Comparison of ENCODE assay signal across 8 cellular contexts in the genomic region with DNA sequence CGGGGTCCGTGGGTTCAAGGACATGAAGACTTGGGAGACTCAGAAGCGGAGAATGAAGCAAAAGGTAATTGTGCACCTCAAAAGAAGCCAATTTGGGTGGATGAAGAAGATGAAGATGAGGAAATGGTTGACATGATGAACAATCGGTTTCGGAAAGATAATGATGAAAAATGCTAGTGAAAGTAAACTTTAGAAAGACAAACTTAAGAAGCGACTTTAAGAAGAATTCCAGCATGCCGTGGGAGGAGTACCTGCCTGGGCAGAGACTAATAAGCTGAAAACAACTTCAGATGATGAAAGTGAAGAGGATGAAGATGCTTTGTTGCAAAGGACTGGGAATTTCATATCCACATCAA. TPM values are rescaled to one million over a fixed set of nuclear protein-coding genes. Genes with fewer than 3 reads are reported as not detected.
DNase-seq lines count a peak whose midpoint lies in the region; ATAC-seq and TF ChIP-seq lines count a peak whose summit lies in the region.

No MANE protein-coding gene starts in this region.

- intact Hi-C loops in right cardiac atrium (cut with DNase I) (no loop called here), body of pancreas (cut with DNase I) (no loop called here)

- no peaks in the 10 kb centered on the region for H3K9me3 Mint-ChIP-seq in WTC11

- H3K36me3 ChIP-seq in body of pancreas (replicated peaks in 1 of 2; ENCODE audit: insufficient read depth in 1 of 2, low read depth in 2 of 2), result no peaks in the 10 kb centered on the region

- 59% methylated on average over 7 of the region's 7 CpGs for WGBS in right cardiac atrium
- 48 to 52% methylated on average over 7 of the region's 7 CpGs for WGBS in body of pancreas, 2 donors

- TF ChIP-seq CTCF in WTC11 (IDR thresholded peaks at IDR 0.05) (no peak), body of pancreas (IDR thresholded peaks at IDR 0.05) (no peak)

- CTCF ChIA-PET in WTC11 (lab: Charles Lee), result interaction anchor here (1.0 to 1.1 kb wide), 2 partner anchors 13 to 191 kb away, joined by 3 read pairs; no protein-coding TSS in a partner anchor

- no peaks in the 10 kb centered on the region for H3K27me3 ChIP-seq in right cardiac atrium (ENCODE audit: control insufficient read depth, insufficient read depth)
- H3K27me3 ChIP-seq in body of pancreas, result no peaks in the 10 kb centered on the region

- no peaks in the 10 kb centered on the region for H3K4me1 ChIP-seq in right cardiac atrium (ENCODE audit: control insufficient read depth, insufficient read depth, low read length)
- peaks cover 10% of the 10 kb centered on the region for H3K4me1 ChIP-seq in body of pancreas

- peak overlapping the region; percentile 64 for H3K4me3 Mint-ChIP-seq in WTC11

- ATAC-seq in GM18511 (IDR thresholded peaks at IDR 0.05; ENCODE audit: unreplicated experiment) (peak; percentile 4), WTC11 (no peak), right cardiac atrium (no peak), body of pancreas (no peak)

- no peak overlapping the region for H3K27ac Mint-ChIP-seq in WTC11

- no peak for TF ChIP-seq POLR2A in body of pancreas (IDR thresholded peaks at IDR 0.05)

- peak overlapping the region; percentile 51 for H3K4me3 ChIP-seq in right cardiac atrium (ENCODE audit: low read length)
- peak overlapping the region; percentile 54 for H3K4me3 ChIP-seq in skeletal muscle cell (ENCODE audit: low read depth, low read length)
- H3K4me3 ChIP-seq in body of pancreas, result peak overlapping the region in 1 of 2 donors; percentile 34

- peaks cover 6% of the 10 kb centered on the region for H3K4me1 Mint-ChIP-seq in WTC11

- DNase-seq in WTC11 (ENCODE audit: low spot score) (no peak), right cardiac atrium (no peak), skeletal muscle cell (ENCODE audit: low read depth) (no peak), iPS-NIHi11 (ENCODE audit: low spot score) (no peak), H4 (ENCODE audit: low spot score) (no peak), body of pancreas (no peak), cerebellar cortex (ENCODE audit: low spot score) (no peak)

- H3K9me3 ChIP-seq in right cardiac atrium (ENCODE audit: control insufficient read depth, low read length), result no peaks in the 10 kb centered on the region
- H3K9me3 ChIP-seq in body of pancreas, result no peaks in the 10 kb centered on the region

- no peak overlapping the region for H3K27ac ChIP-seq in right cardiac atrium (ENCODE audit: low read length)
- no peak overlapping the region for H3K27ac ChIP-seq in body of pancreas

- POLR2A ChIA-PET in WTC11 (lab: Charles Lee), result no interaction called here

- H3K27me3 Mint-ChIP-seq in WTC11 (ENCODE audit: low read depth), result peaks cover 67% of the 10 kb centered on the region

- peaks cover 5% of the 10 kb centered on the region for H3K36me3 Mint-ChIP-seq in WTC11

TF ChIP-seq in WTC11, 78 proteins besides CTCF, POLR2A, EP300 and RAD21:
- TF ChIP-seq, protein P1, sequence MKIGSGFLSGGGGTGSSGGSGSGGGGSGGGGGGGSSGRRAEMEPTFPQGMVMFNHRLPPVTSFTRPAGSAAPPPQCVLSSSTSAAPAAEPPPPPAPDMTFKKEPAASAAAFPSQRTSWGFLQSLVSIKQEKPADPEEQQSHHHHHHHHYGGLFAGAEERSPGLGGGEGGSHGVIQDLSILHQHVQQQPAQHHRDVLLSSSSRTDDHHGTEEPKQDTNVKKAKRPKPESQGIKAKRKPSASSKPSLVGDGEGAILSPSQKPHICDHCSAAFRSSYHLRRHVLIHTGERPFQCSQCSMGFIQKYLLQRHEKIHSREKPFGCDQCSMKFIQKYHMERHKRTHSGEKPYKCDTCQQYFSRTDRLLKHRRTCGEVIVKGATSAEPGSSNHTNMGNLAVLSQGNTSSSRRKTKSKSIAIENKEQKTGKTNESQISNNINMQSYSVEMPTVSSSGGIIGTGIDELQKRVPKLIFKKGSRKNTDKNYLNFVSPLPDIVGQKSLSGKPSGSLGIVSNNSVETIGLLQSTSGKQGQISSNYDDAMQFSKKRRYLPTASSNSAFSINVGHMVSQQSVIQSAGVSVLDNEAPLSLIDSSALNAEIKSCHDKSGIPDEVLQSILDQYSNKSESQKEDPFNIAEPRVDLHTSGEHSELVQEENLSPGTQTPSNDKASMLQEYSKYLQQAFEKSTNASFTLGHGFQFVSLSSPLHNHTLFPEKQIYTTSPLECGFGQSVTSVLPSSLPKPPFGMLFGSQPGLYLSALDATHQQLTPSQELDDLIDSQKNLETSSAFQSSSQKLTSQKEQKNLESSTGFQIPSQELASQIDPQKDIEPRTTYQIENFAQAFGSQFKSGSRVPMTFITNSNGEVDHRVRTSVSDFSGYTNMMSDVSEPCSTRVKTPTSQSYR (CRISPR knock-in tag; IDR thresholded peaks at IDR 0.05), result no peak
- TF ChIP-seq ZNF219 (CRISPR knock-in tag; IDR thresholded peaks at IDR 0.05; ENCODE audit: borderline replicate concordance), result no peak
- no peak for TF ChIP-seq GTF2I (CRISPR knock-in tag; conservative IDR thresholded peaks at IDR 0.05)
- TF ChIP-seq SMAD4 (CRISPR knock-in tag; IDR thresholded peaks at IDR 0.05), result no peak
- TF ChIP-seq, protein P2, sequence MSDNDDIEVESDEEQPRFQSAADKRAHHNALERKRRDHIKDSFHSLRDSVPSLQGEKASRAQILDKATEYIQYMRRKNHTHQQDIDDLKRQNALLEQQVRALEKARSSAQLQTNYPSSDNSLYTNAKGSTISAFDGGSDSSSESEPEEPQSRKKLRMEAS (CRISPR knock-in tag; IDR thresholded peaks at IDR 0.05), result 0 out of 2 replicates have a peak, but pooled peaks have one; percentile 1

RNA-seq across cellular contexts. Expression of a gene that starts 43.5 kb away (rescaled TPM):
- 1.9 to 2.5 TPM (median 1.9 TPM) in 3 replicates for total RNA-seq in WTC11 (2021)
- total RNA-seq in right cardiac atrium, result 1 to 10 TPM; 2.0 to 4.0 (median 2.5) TPM
- polyA plus RNA-seq in right cardiac atrium, result 1.5 TPM
- 0.08 TPM in 1 of 2 replicates, not detected in the other for total RNA-seq in H4 (2014; rRNA removed; shearing (Covaris generic))
- total RNA-seq in body of pancreas, result 1 to 10 TPM; 1.6 to 4.4 TPM
